In genomic region chr2:140892429-140892828, GRCh38 we compare ENCODE assay signal across 19 cellular contexts.
"Had no signal": no experiment of that assay in that cellular context is flagged by ENCODE, and none has a peak within 500 bp of the region (broad histone marks: within the 10 kb centered on the region; RNA-seq: fewer than 3 reads in every experiment).

No MANE protein-coding gene starts in this region.

- H3K4me1 ChIP-seq: left ventricle myocardium inferior, spleen, testis, vagina had no signal

- H3K36me3 ChIP-seq: left ventricle myocardium inferior, spleen, vagina, WERI-Rb-1 had no signal

- DNase-seq: activated CD4-positive, alpha-beta T cell treated with anti-CD3 and anti-CD28 coated beads, Interleukin-2, amount 50 U/mL, for 1 hour; activated CD4-positive, CD25-positive, alpha-beta regulatory T cell treated with anti-CD3 and anti-CD28 coated beads, Interleukin-2, amount 50 U/mL, for 72 hours; activated CD8-positive, alpha-beta T cell treated with anti-CD3 and anti-CD28 coated beads, Interleukin-2, amount 10 ng/mL, durations not matched to agents 7 days and 5 days; activated gamma-delta T cell treated with Interleukin-2 at 50 U/mL for 16 hours; anterior cingulate cortex; endodermal cell; head of caudate nucleus; hypothalamus; left ventricle myocardium inferior; midbrain; natural killer cell; spleen; stimulated activated CD4-positive, alpha-beta T cell treated with anti-CD3 and anti-CD28 coated beads, Interleukin-4, amount 100 ng/mL, for 1 hour; stimulated activated naive CD4-positive, alpha-beta T cell; testis; WERI-Rb-1 had no signal

- H3K4me3 ChIP-seq: coronary artery, left ventricle myocardium inferior, spleen, testis, vagina had no signal

- H3K9me3 ChIP-seq: left ventricle myocardium inferior, testis, vagina had no signal

- H3K27me3 ChIP-seq: spleen, testis, vagina had no signal

- ATAC-seq: activated CD8-positive, alpha-beta T cell treated with anti-CD3 and anti-CD28 coated beads, Interleukin-2, amount 10 ng/mL, durations not matched to agents 7 days and 5 days; natural killer cell had no signal

- H3K27ac ChIP-seq: coronary artery, epithelial cell of prostate, left ventricle myocardium inferior, spleen, testis, vagina, WERI-Rb-1 had no signal
